In the genomic region with DNA sequence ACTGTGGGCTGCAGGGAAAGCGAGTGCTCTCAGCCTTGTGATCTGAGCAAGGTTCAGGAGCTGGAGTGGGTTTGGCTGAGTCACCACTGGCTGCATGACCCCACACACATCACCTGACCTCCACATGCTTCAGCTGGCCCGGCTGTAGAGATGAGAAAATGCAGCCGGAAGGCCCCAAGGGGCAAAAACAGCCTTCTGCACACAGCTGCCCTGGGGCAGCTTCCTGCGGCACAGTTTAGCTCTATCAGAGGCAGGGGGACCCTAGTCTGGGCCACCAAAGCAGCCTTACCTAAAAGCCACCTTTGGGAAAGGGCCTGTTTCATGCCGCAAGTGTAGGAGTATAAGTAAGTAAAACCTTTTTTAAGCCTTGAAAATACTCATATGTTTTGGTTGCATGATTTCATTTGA, we compare ENCODE assay signal across 9 cellular contexts.
A peak's percentile ranks its signal among the peaks of the same experiment; 100 is the strongest.
DNase-seq lines count a peak whose midpoint lies in the region; ATAC-seq and TF ChIP-seq lines count a peak whose summit lies in the region.
"Had no signal": no experiment of that assay in that cellular context is flagged by ENCODE, and none has a peak within 500 bp of the region (broad histone marks: within the 10 kb centered on the region; RNA-seq: fewer than 3 reads in every experiment).

No MANE protein-coding gene starts in this region.

- H3K27me3 ChIP-seq in OCI-LY1 (ENCODE audit: insufficient read depth, low read length) (no peaks in the 10 kb centered on the region), skeletal muscle tissue (ENCODE audit: control insufficient read depth in 3 of 3, insufficient read depth in 3 of 3, low read length in 3 of 3) (no peaks in the 10 kb centered on the region)

- no peak for TF ChIP-seq CTCF in HFFc6 (IDR thresholded peaks at IDR 0.05)
- TF ChIP-seq CTCF in OCI-LY1 (IDR thresholded peaks at IDR 0.05; ENCODE audit: low read length): no peak
- no peak for TF ChIP-seq CTCF in fibroblast of pulmonary artery (IDR thresholded peaks at IDR 0.05; ENCODE audit: low read length, missing control alignments)

- H3K9me2 ChIP-seq in OCI-LY1 (ENCODE audit: low read depth, low read length): no peaks in the 10 kb centered on the region

- H3K9ac ChIP-seq in OCI-LY1 (ENCODE audit: low read length) (no peak overlapping the region; the same call in 1 of the 2 replicates), skeletal muscle tissue (ENCODE audit: low read depth in 1 of 3, low read length in 3 of 3) (peak overlapping the region in 1 of 3 donors; percentile 8)
- H3K9ac ChIP-seq: parathyroid adenoma had no signal

- H3F3A ChIP-seq in OCI-LY1 (ENCODE audit: insufficient read depth, low read length): no peaks in the 10 kb centered on the region

- H3K4me3 Mint-ChIP-seq in HFFc6 (peak overlapping the region; percentile 24), T-helper 17 cell (no peak overlapping the region)

- H3K4me1 Mint-ChIP-seq in HFFc6 (ENCODE audit: low read depth) (peaks cover 30% of the 10 kb centered on the region), T-helper 17 cell (no peaks in the 10 kb centered on the region)

- H3K27me3 Mint-ChIP-seq in HFFc6 (ENCODE audit: insufficient read depth) (peaks cover 5% of the 10 kb centered on the region), T-helper 17 cell (no peaks in the 10 kb centered on the region)

- ATAC-seq in GM18520 (IDR thresholded peaks at IDR 0.05; ENCODE audit: unreplicated experiment) (peak; percentile 87), T-helper 17 cell (no peak)

- no peaks in the 10 kb centered on the region for H3K79me2 ChIP-seq in OCI-LY1 (ENCODE audit: insufficient read depth, low read length)
- H3K79me2 ChIP-seq: parathyroid adenoma had no signal

- H3K4me3 ChIP-seq in OCI-LY1 (ENCODE audit: low read depth, low read length, poor library complexity, severe bottlenecking) (no peak overlapping the region), fibroblast of pulmonary artery (replicated peaks; ENCODE audit: low read depth, low read length) (no peak overlapping the region), skeletal muscle tissue (ENCODE audit: low read length in 3 of 3) (no peak overlapping the region)

- no peaks in the 10 kb centered on the region for H4K20me1 ChIP-seq in OCI-LY1 (ENCODE audit: insufficient read depth, low read length)

- peak overlapping the region; percentile 78; the same call in 1 of the 2 replicates for H2AFZ ChIP-seq in OCI-LY1 (ENCODE audit: low read length)
- H2AFZ ChIP-seq: parathyroid adenoma had no signal

- H3K36me3 Mint-ChIP-seq in HFFc6 (ENCODE audit: low read depth) (peaks cover 24% of the 10 kb centered on the region), T-helper 17 cell (ENCODE audit: low read depth) (no peaks in the 10 kb centered on the region)

- no peaks in the 10 kb centered on the region for H3K36me3 ChIP-seq in OCI-LY1 (ENCODE audit: insufficient read depth, low read length)
- no peaks in the 10 kb centered on the region for H3K36me3 ChIP-seq in skeletal muscle tissue (ENCODE audit: control insufficient read depth in 3 of 3, insufficient read depth in 3 of 3, low read length in 3 of 3)

- H3K9me3 Mint-ChIP-seq in HFFc6: peaks cover 15% of the 10 kb centered on the region

- peak overlapping the region; percentile 83 for H3K27ac Mint-ChIP-seq in HFFc6
- no peak overlapping the region for H3K27ac Mint-ChIP-seq in T-helper 17 cell

- H3K9me3 ChIP-seq in OCI-LY1 (ENCODE audit: low read length): 0 out of 2 replicates have a peak, but pooled peaks cover 5% of the 10 kb centered on the region
- no peaks in the 10 kb centered on the region for H3K9me3 ChIP-seq in skeletal muscle tissue (ENCODE audit: control insufficient read depth in 3 of 3, low read length in 3 of 3)
- H3K9me3 ChIP-seq in T-helper 17 cell (ENCODE audit: control insufficient read depth, low read length, poor library complexity, severe bottlenecking): no peaks in the 10 kb centered on the region

- DNase-seq in HFFc6 (peak; percentile 60), fibroblast of pulmonary artery (ENCODE audit: low read depth) (peak; percentile 83), T-helper 17 cell (no peak), SKM-1 (lab: John Stamatoyannopoulos, UW; ENCODE audit: unreplicated experiment) (no peak), superior temporal gyrus (ENCODE audit: extremely low spot score) (no peak)

- H3K27ac ChIP-seq in OCI-LY1 (ENCODE audit: low read depth, low read length, poor library complexity, severe bottlenecking) (no peak overlapping the region), skeletal muscle tissue (ENCODE audit: low read depth, low read length) (peak overlapping the region; percentile 58)
- H3K27ac ChIP-seq: parathyroid adenoma had no signal

- peak overlapping the region; percentile 32; the same call in 1 of the 2 replicates for H3K4me2 ChIP-seq in OCI-LY1 (ENCODE audit: low read length)

- H3K4me1 ChIP-seq in OCI-LY1 (ENCODE audit: insufficient read depth, low read length, severe bottlenecking) (peaks cover 16% of the 10 kb centered on the region), skeletal muscle tissue (ENCODE audit: control insufficient read depth in 3 of 3, insufficient read depth in 3 of 3, low read length in 3 of 3) (peaks cover 3 to 9% (median 8%) of the 10 kb centered on the region in 3 donors)
- H3K4me1 ChIP-seq: parathyroid adenoma had no signal

Comparison
In these comparisons a context has a peak if more than half of its experiments do, and no peak if none do; other contexts are left out.
1. DNase-seq: peak in HFFc6 (single experiment) and fibroblast of pulmonary artery (single experiment); none in T-helper 17 cell (0 of 3), SKM-1 (single experiment) and superior temporal gyrus (single experiment).